In the genomic region with DNA sequence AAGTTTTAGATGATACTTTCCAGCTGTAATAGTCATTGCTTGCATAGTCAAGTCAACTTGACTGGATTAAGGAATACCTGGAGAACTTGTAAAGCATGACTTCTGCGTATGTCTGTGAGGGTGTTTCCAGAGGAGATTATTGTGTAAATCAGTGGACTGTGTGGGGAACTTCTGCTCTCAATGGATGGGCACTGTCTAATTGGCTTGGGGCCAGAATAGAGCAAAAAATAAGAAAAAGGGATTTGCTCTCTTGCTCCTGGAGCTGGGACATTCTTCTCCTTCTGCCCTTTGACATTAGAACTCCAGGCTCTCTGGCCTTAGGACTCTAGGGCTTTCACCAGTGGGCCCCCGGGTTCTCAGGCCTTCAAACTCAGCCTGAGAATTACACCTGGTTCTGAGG, we compare ENCODE assay signal across 19 cellular contexts. TPM values are rescaled to one million over a fixed set of nuclear protein-coding genes. Genes with fewer than 3 reads are reported as not detected.
DNase-seq lines count a peak whose midpoint lies in the region; ATAC-seq and TF ChIP-seq lines count a peak whose summit lies in the region.
"Had no signal": no experiment of that assay in that cellular context is flagged by ENCODE, and none has a peak within 500 bp of the region (broad histone marks: within the 10 kb centered on the region; RNA-seq: fewer than 3 reads in every experiment).

No MANE protein-coding gene starts in this region.

- peaks cover 7% of the 10 kb centered on the region for H3K9me3 Mint-ChIP-seq in glutamatergic neuron (ENCODE audit: unreplicated experiment)

- peak; percentile 41 for ATAC-seq in sciatic nerve
- no peak for ATAC-seq in GM21825 (IDR thresholded peaks at IDR 0.05; ENCODE audit: unreplicated experiment)
- ATAC-seq: CD8-positive, alpha-beta T cell; GM23338; HCT116 had no signal

- peaks cover 13% of the 10 kb centered on the region for H3K36me3 Mint-ChIP-seq in glutamatergic neuron (ENCODE audit: unreplicated experiment)

- no peak overlapping the region for H3K27ac Mint-ChIP-seq in glutamatergic neuron (ENCODE audit: unreplicated experiment)
- H3K27ac Mint-ChIP-seq: CD4-positive, CD25-positive, alpha-beta regulatory T cell; CD8-positive, alpha-beta T cell; GM23338; H9 had no signal

- no peaks in the 10 kb centered on the region for H3K36me3 ChIP-seq in Karpas-422 (ENCODE audit: insufficient read depth, low read length)

- TF ChIP-seq CTCF in fibroblast of villous mesenchyme (IDR thresholded peaks at IDR 0.05; ENCODE audit: insufficient read depth, low read depth, low read length) (no peak), glutamatergic neuron (IDR thresholded peaks at IDR 0.05; ENCODE audit: partially characterized antibody, unreplicated experiment) (no peak)

- H3K9me3 ChIP-seq in Karpas-422 (ENCODE audit: low read length), result no peaks in the 10 kb centered on the region
- H3K9me3 ChIP-seq: Caco-2 had no signal

- no peaks in the 10 kb centered on the region for H3K4me1 ChIP-seq in Karpas-422 (ENCODE audit: low read length)
- H3K4me1 ChIP-seq: Caco-2 had no signal

- H3K4me1 Mint-ChIP-seq in glutamatergic neuron (ENCODE audit: low read depth, unreplicated experiment), result no peaks in the 10 kb centered on the region
- H3K4me1 Mint-ChIP-seq: GM23338, H9 had no signal

- H3K9me2 ChIP-seq in Karpas-422 (replicated peaks; ENCODE audit: insufficient read depth, low read length), result no peaks in the 10 kb centered on the region

- H2AFZ ChIP-seq in Karpas-422 (ENCODE audit: low read length), result no peak overlapping the region
- H2AFZ ChIP-seq: GM23338 had no signal

- no peak overlapping the region for H3K4me2 ChIP-seq in Karpas-422 (ENCODE audit: low read depth, low read length, poor library complexity, severe bottlenecking)
- H3K4me2 ChIP-seq: GM23338 had no signal

- H3K79me2 ChIP-seq in Karpas-422 (ENCODE audit: low read length), result no peaks in the 10 kb centered on the region

- H3K4me3 Mint-ChIP-seq in glutamatergic neuron (ENCODE audit: unreplicated experiment), result no peak overlapping the region
- H3K4me3 Mint-ChIP-seq: CD4-positive, CD25-positive, alpha-beta regulatory T cell; CD8-positive, alpha-beta T cell; GM23338; H9 had no signal

- H3K27me3 ChIP-seq in Karpas-422 (ENCODE audit: low read length), result no peaks in the 10 kb centered on the region

- H3K4me3 ChIP-seq in Karpas-422 (ENCODE audit: low read length) (no peak overlapping the region), fibroblast of villous mesenchyme (ENCODE audit: low read depth, low read length) (no peak overlapping the region)
- H3K4me3 ChIP-seq: GM23338 had no signal

- DNase-seq in CD1c-positive myeloid dendritic cell (ENCODE audit: extremely low spot score) (peak; percentile 27), Karpas-422 (peak; percentile 12), fibroblast of villous mesenchyme (ENCODE audit: low read depth) (peak; percentile 8), sciatic nerve (ENCODE audit: low spot score) (no peak), T1000 (lab: John Stamatoyannopoulos, UW) (no peak), glutamatergic neuron (no peak)
- DNase-seq: C1 segment of cervical spinal cord; Caco-2; CD4-positive, CD25-positive, alpha-beta regulatory T cell; CD8-positive, alpha-beta T cell; DMS153; DND-41; H9 had no signal

- no peak overlapping the region for H3K9ac ChIP-seq in Karpas-422 (ENCODE audit: low read length)

- H4K20me1 ChIP-seq in Karpas-422 (ENCODE audit: insufficient read depth, low read depth, low read length), result no peaks in the 10 kb centered on the region

- peaks cover 4% of the 10 kb centered on the region for H3K27me3 Mint-ChIP-seq in glutamatergic neuron (ENCODE audit: unreplicated experiment)
- H3K27me3 Mint-ChIP-seq: CD4-positive, CD25-positive, alpha-beta regulatory T cell had no signal

- intact Hi-C loops in sciatic nerve (cut with DNase I), result no loop called here

- H3K27ac ChIP-seq in Karpas-422 (ENCODE audit: low read length), result no peak overlapping the region

RNA-seq across cellular contexts. Expression of gene CYSLTR2, which starts 33.1 kb away (rescaled TPM):
- total RNA-seq in Karpas-422 (2014; rRNA removed; shearing (Covaris generic); ENCODE audit: low replicate concordance), result 0.22 TPM in 1 of 2 replicates, not detected in the other
- total RNA-seq in fibroblast of villous mesenchyme, result not detected in 2 replicates
- total RNA-seq in sciatic nerve, result 1.4 TPM
- 4.9 TPM for total RNA-seq in glutamatergic neuron (ENCODE audit: unreplicated experiment)
- total RNA-seq: A172, A673, Caco-2, GM23338, H4, H9 had no signal

Comparison
In these comparisons a context has a peak if more than half of its experiments do, and no peak if none do; other contexts are left out.
1. DNase-seq: peak in CD1c-positive myeloid dendritic cell (single experiment), Karpas-422 (single experiment) and fibroblast of villous mesenchyme (single experiment); none in sciatic nerve (single experiment), T1000 (single experiment) and glutamatergic neuron (single experiment).